In genomic region chr6:741410-742339, GRCh38 we compare ENCODE assay signal across 24 cellular contexts.
"Had no signal": no experiment of that assay in that cellular context is flagged by ENCODE, and none has a peak within 500 bp of the region (broad histone marks: within the 10 kb centered on the region; RNA-seq: fewer than 3 reads in every experiment).

No MANE protein-coding gene starts in this region.

- H3K4me3 Mint-ChIP-seq: activated B cell treated with CpG ODN at 0.5 μM for 24 hours; activated naive CD8-positive, alpha-beta T cell; central memory CD8-positive, alpha-beta T cell; effector memory CD8-positive, alpha-beta T cell; immature natural killer cell; naive thymus-derived CD4-positive, alpha-beta T cell; stimulated activated naive CD8-positive, alpha-beta T cell treated with anti-CD3 and anti-CD28 coated beads, Interleukin-15, Interleukin-2, amounts not matched to agents 100 ng/mL and 50 ng/mL, for 24 hours; T-helper 1 cell treated with Interleukin-12 subunit alpha and Interleukin-12 subunit beta and Interleukin-4 antibody, amounts not matched to agents 30 μg/mL and 1 μg/mL, for 36 hours had no signal

- H3K9me3 ChIP-seq: adrenal gland, breast epithelium, lower lobe of right lung, neutrophil, ovary, prostate gland, tibial artery had no signal

- H3K4me3 ChIP-seq: adrenal gland, breast epithelium, dorsolateral prefrontal cortex, hepatocyte, lower lobe of right lung, ovary, prostate gland, tibial artery had no signal

- DNase-seq: activated B cell treated with CpG ODN at 0.5 μM for 24 hours; activated CD4-positive, alpha-beta T cell treated with anti-CD3 and anti-CD28 coated beads, Interleukin-2, amount 50 U/mL, for 1 hour; activated effector memory CD4-positive, alpha-beta T cell treated with anti-CD3 and anti-CD28 coated beads, Interleukin-2, amount 50 U/mL, for 16 hours; adrenal gland; dorsolateral prefrontal cortex; effector memory CD8-positive, alpha-beta T cell; glutamatergic neuron; immature natural killer cell; lower lobe of right lung; mesendoderm; naive thymus-derived CD4-positive, alpha-beta T cell; ovary; stimulated activated CD4-positive, alpha-beta T cell treated with anti-CD3 and anti-CD28 coated beads, Interleukin-4, amount 100 ng/mL, for 1 hour; tibial artery had no signal

- H3K4me1 ChIP-seq: adrenal gland, breast epithelium, lower lobe of right lung, prostate gland, tibial artery had no signal

- H3K36me3 ChIP-seq: adrenal gland, breast epithelium, lower lobe of right lung, neutrophil, ovary, prostate gland, tibial artery had no signal

- H3K79me2 ChIP-seq: hepatocyte had no signal

- H3K9me3 Mint-ChIP-seq: activated B cell treated with CpG ODN at 0.5 μM for 24 hours; central memory CD8-positive, alpha-beta T cell; effector memory CD8-positive, alpha-beta T cell; immature natural killer cell; naive thymus-derived CD4-positive, alpha-beta T cell; stimulated activated naive CD8-positive, alpha-beta T cell treated with anti-CD3 and anti-CD28 coated beads, Interleukin-15, Interleukin-2, amounts not matched to agents 100 ng/mL and 50 ng/mL, for 24 hours; T-helper 1 cell treated with Interleukin-12 subunit alpha and Interleukin-12 subunit beta and Interleukin-4 antibody, amounts not matched to agents 30 μg/mL and 1 μg/mL, for 36 hours had no signal

- ATAC-seq: effector memory CD8-positive, alpha-beta T cell; esophagus mucosa; left lobe of liver; lower lobe of right lung; naive thymus-derived CD4-positive, alpha-beta T cell had no signal

- H3K27ac ChIP-seq: adrenal gland, breast epithelium, dorsolateral prefrontal cortex, hepatocyte, lower lobe of right lung, neutrophil, ovary, prostate gland, tibial artery had no signal

- H3K4me2 ChIP-seq: hepatocyte had no signal

- H3K4me1 Mint-ChIP-seq: activated B cell treated with CpG ODN at 0.5 μM for 24 hours; central memory CD8-positive, alpha-beta T cell; immature natural killer cell had no signal

- H2AFZ ChIP-seq: hepatocyte had no signal

- H3K27ac Mint-ChIP-seq: activated B cell treated with CpG ODN at 0.5 μM for 24 hours; activated naive CD8-positive, alpha-beta T cell; effector memory CD8-positive, alpha-beta T cell; immature natural killer cell; stimulated activated naive CD8-positive, alpha-beta T cell treated with anti-CD3 and anti-CD28 coated beads, Interleukin-15, Interleukin-2, amounts not matched to agents 100 ng/mL and 50 ng/mL, for 24 hours; T-helper 1 cell treated with Interleukin-12 subunit alpha and Interleukin-12 subunit beta and Interleukin-4 antibody, amounts not matched to agents 30 μg/mL and 1 μg/mL, for 36 hours had no signal

- H3K36me3 Mint-ChIP-seq: activated naive CD8-positive, alpha-beta T cell; immature natural killer cell had no signal

- H3K27me3 ChIP-seq: adrenal gland, breast epithelium, dorsolateral prefrontal cortex, hepatocyte, neutrophil, ovary had no signal
